In the genomic region with DNA sequence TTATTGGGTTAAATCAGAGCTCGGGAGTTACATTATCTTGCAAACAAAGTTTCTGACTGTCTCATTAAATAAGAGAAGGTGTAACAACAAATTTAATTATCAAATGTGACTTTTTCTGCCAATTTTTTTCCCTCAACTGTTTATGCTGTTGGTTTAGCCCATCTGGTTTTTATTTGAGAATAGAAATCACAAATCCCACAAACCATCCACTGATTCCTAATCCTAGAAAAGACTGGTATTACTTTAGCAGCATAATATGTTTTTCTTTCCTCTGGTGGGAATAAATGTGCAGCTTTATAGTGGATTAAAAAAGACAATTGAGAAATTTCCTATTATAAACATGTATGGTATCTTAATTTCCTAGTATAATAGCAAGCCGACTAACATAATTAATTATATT, we compare ENCODE assay signal across 15 cellular contexts.
A peak's percentile ranks its signal among the peaks of the same experiment; 100 is the strongest.
DNase-seq lines count a peak whose midpoint lies in the region; FAIRE-seq lines count a peak whose summit lies in the region.
"Had no signal": no experiment of that assay in that cellular context is flagged by ENCODE, and none has a peak within 500 bp of the region (broad histone marks: within the 10 kb centered on the region; RNA-seq: fewer than 3 reads in every experiment).

No MANE protein-coding gene starts in this region.

- no peak overlapping the region for H3K9ac ChIP-seq in SK-N-MC (ENCODE audit: insufficient read length)

- peak overlapping the region; percentile 33; the same call in 1 of the 2 replicates for H3K27ac ChIP-seq in SK-N-MC

- FAIRE-seq in endometrium (lab: Jason Lieb, UNC) = peak; percentile 43

- H3K27me3 ChIP-seq in MG63 = no peaks in the 10 kb centered on the region

- H3K9me3 ChIP-seq in SK-N-MC (ENCODE audit: low read depth, low read length) (no peaks in the 10 kb centered on the region), MG63 (no peaks in the 10 kb centered on the region)
- H3K9me3 ChIP-seq: Caco-2 had no signal

- DNase-seq in AG20443 (ENCODE audit: low spot score) (peak; percentile 18), SK-N-MC (ENCODE audit: low read depth, low spot score) (no peak), fibroblast of peridontal ligament (ENCODE audit: extremely low read depth) (peak; percentile 60), glomerular visceral epithelial cell (ENCODE audit: extremely low spot score) (no peak), MG63 (no peak), GM19238 (ENCODE audit: insufficient read length, low spot score) (no peak), NCI-H187 (lab: John Stamatoyannopoulos, UW) (no peak)
- DNase-seq: ACHN; Caco-2; CD8-positive, alpha-beta memory T cell; DND-41; GF-D8; H7 had no signal

- 0 out of 2 replicates have a peak overlapping the region, but pooled peaks have one; percentile 4 for H3K4me3 ChIP-seq in SK-N-MC
- no peak overlapping the region for H3K4me3 ChIP-seq in MG63
- H3K4me3 ChIP-seq: GM23338 had no signal

- no peaks in the 10 kb centered on the region for H3K36me3 ChIP-seq in SK-N-MC (ENCODE audit: insufficient read depth, low read length)
- no peaks in the 10 kb centered on the region for H3K36me3 ChIP-seq in MG63

Comparison
In these comparisons a context has a peak if more than half of its experiments do, and no peak if none do; other contexts are left out.
1. DNase-seq: peak in AG20443 (single experiment) and fibroblast of peridontal ligament (single experiment); none in SK-N-MC (single experiment), glomerular visceral epithelial cell (single experiment), MG63 (single experiment), GM19238 (single experiment) and NCI-H187 (0 of 2).